8 cellular contexts compared by ENCODE assay signal in the genomic region with DNA sequence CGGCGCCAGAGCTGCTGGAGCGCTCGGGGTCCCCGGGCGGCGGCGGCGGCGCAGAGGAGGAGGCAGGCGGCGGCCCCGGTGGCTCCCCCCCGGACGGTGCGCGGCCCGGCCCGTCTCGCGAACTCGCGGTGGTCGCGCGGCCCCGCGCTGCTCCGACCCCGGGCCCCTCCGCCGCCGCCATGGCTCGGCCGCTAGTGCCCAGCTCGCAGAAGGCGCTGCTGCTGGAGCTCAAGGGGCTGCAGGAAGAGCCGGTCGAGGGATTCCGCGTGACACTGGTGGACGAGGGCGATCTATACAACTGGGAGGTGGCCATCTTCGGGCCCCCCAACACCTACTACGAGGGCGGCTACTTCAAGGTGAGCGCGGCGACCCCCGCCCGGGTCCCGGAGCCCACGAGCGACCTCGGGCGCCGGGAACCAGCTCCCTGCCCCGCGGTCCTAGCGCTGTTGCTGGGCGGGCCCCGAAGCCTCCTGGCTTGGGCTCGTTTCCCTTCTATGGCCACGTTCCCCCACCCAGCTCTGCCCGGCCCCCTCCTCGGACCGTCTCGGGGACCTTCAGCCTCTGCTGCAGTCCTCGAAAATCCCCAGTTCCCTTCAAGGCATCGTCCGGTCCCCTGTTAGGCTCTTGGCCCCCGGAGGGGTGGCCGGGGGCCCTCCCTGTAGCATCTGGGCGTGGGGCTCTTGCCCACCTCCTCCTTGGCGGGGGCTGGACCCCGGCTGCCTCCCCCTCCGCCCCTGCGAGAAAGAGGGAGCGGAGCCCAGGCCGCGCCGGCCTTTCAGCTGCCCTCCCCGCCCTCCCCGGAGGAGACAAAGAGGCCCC. TPM values are rescaled to one million over a fixed set of nuclear protein-coding genes. Genes with fewer than 3 reads are reported as not detected.
A peak's percentile ranks its signal among the peaks of the same experiment; 100 is the strongest.
DNase-seq lines count a peak whose midpoint lies in the region; ATAC-seq, FAIRE-seq and TF ChIP-seq lines count a peak whose summit lies in the region.

A gene with protein sequence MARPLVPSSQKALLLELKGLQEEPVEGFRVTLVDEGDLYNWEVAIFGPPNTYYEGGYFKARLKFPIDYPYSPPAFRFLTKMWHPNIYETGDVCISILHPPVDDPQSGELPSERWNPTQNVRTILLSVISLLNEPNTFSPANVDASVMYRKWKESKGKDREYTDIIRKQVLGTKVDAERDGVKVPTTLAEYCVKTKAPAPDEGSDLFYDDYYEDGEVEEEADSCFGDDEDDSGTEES (plus strand): TSS at position 8 of the 819 bp plus-strand sequence. CDS start 172 bp downstream, at position 180.

- FAIRE-seq in bronchial epithelial cell (lab: Jason Lieb, UNC) (no peak), HepG2 (lab: Jason Lieb, UNC) (no peak)

- DNase-seq in Daoy (ENCODE audit: low read depth) (no peak), LNCaP clone FGC (ENCODE audit: low read depth) (no peak), bronchial epithelial cell (ENCODE audit: low read depth) (no peak), HepG2 (ENCODE audit: low spot score) (no peak), superior temporal gyrus (ENCODE audit: extremely low spot score) (peak; percentile 8), OCI-M2 (lab: John Stamatoyannopoulos, UW; ENCODE audit: unreplicated experiment) (no peak)
- no peak for DNase-seq in stimulated activated CD4-positive, alpha-beta T cell treated with anti-CD3 and anti-CD28 coated beads, Interleukin-2, amount 100 ng/mL, for 48 hours

- TF ChIP-seq EP300 in HepG2 (IDR thresholded peaks at IDR 0.05; ENCODE audit: low read depth in 2 of 2, low read length in 2 of 2): no peak
- no peak for TF ChIP-seq EP300 in HepG2 (CRISPR knock-in tag; IDR thresholded peaks at IDR 0.05; ENCODE audit: borderline replicate concordance)

- 1% methylated on average over 12 of the region's 84 CpGs for WGBS in HepG2 (ENCODE audit: low lambda C conversion rate)

- H3K27me3 ChIP-seq in bronchial epithelial cell (ENCODE audit: control insufficient read depth, insufficient read depth, low read length): no peaks in the 10 kb centered on the region
- H3K27me3 ChIP-seq in HepG2 (ENCODE audit: control insufficient read depth in 1 of 2, insufficient read depth in 2 of 2, low read length in 2 of 2): no peaks in the 10 kb centered on the region

- intact Hi-C loops in HepG2 (cut with micrococcal nuclease; ENCODE audit: unreplicated experiment): no loop called here

- H4K20me1 ChIP-seq in HepG2 (ENCODE audit: insufficient read depth, low read length): peaks cover 23% of the 10 kb centered on the region; the same call in 1 of the 2 replicates

- H2AFZ ChIP-seq in HepG2 (ENCODE audit: low read length): no peak within 1 kb of the TSS

- peak within 1 kb of the TSS; percentile 96 for H3K4me2 ChIP-seq in HepG2 (ENCODE audit: low read depth, low read length)

- POLR2A ChIA-PET in HepG2 (lab: Yijun Ruan, JAX): interaction anchor here (1.2 to 3.7 kb wide), 14 partner anchors 8 to 221 kb away, joined by 3 to 33 read pairs (median 8); a partner anchor contains a TSS

- BruUV-seq in HepG2 (replicated peaks; lab: Mats Ljungman, UMichigan): no TSS peak

- in situ Hi-C loops in HepG2 (cut with HindIII; ENCODE audit: extremely low pct_ligation_motif_present, low pct_unique_long_range_greater_than_20kb): no loop called here

- TF ChIP-seq POLR2A in HepG2 (IDR thresholded peaks at IDR 0.05; ENCODE audit: insufficient read depth in 1 of 2, low read depth in 2 of 2, low read length in 2 of 2): peak in 1 of 2 experiments; percentile 70; a peak in 3 of 4 replicates

- peak within 1 kb of the TSS; percentile 96 for H3K9ac ChIP-seq in HepG2 (ENCODE audit: insufficient read depth, low read depth, low read length)

- ATAC-seq in GM21360 (IDR thresholded peaks at IDR 0.05; ENCODE audit: unreplicated experiment): peak; percentile 50
- ATAC-seq in HepG2: no peak

- H3K79me2 ChIP-seq in HepG2 (ENCODE audit: insufficient read depth, low read length): peaks cover 37% of the 10 kb centered on the region

- peak within 1 kb of the TSS; percentile 94 for H3K27ac ChIP-seq in HepG2 (ENCODE audit: extremely low read length, insufficient read depth, low read length)

- CTCF ChIA-PET in HepG2 (lab: Yijun Ruan, JAX; ENCODE audit: low intra/inter-chr PET ratio, low total read pairs): interaction anchor here (1.3 to 2.1 kb wide), 2 partner anchors 21 to 25 kb away, joined by 6 to 16 read pairs; a partner anchor contains a TSS

- H3K36me3 ChIP-seq in bronchial epithelial cell (ENCODE audit: control insufficient read depth, insufficient read depth, low read length) (peaks cover 14% of the 10 kb centered on the region), HepG2 (replicated peaks in 1 of 2; ENCODE audit: control insufficient read depth in 1 of 2, insufficient read depth in 2 of 2, low read length in 2 of 2) (peaks cover 10 to 20% of the 10 kb centered on the region in 2 experiments; a peak in 4 of 5 replicates)

- TF ChIP-seq CTCF in LNCaP clone FGC (IDR thresholded peaks at IDR 0.05; ENCODE audit: control insufficient read depth, extremely low read depth, insufficient read depth): no peak
- TF ChIP-seq CTCF in bronchial epithelial cell (IDR thresholded peaks at IDR 0.05; ENCODE audit: insufficient read depth, low read length, severe bottlenecking): no peak
- TF ChIP-seq CTCF in HepG2 (CRISPR knock-in tag; IDR thresholded peaks at IDR 0.05): no peak

- TF ChIP-seq RAD21 in HepG2 (CRISPR knock-in tag; IDR thresholded peaks at IDR 0.05): no peak; the same call in 1 of the 2 replicates

- H3K4me3 ChIP-seq in LNCaP clone FGC (ENCODE audit: low read depth, low read length) (peak within 1 kb of the TSS; percentile 93), bronchial epithelial cell (ENCODE audit: low read depth, low read length) (peak within 1 kb of the TSS; percentile 90), HepG2 (replicated peaks in 1 of 3; ENCODE audit: insufficient read depth in 1 of 3, low read depth in 2 of 3, low read length in 3 of 3) (peak within 1 kb of the TSS; percentile 97 to 98 (median 97))

- no peaks in the 10 kb centered on the region for H3K9me3 ChIP-seq in HepG2 (ENCODE audit: low read length)

- H3K4me1 ChIP-seq in HepG2 (ENCODE audit: insufficient read depth, low read length): peaks cover 53% of the 10 kb centered on the region

TF ChIP-seq in HepG2, 621 proteins besides CTCF, POLR2A, EP300 and RAD21 (continues in another document):
- TF ChIP-seq SP5 (CRISPR knock-in tag; IDR thresholded peaks at IDR 0.05; ENCODE audit: borderline replicate concordance, low read depth): no peak
- 0 out of 2 replicates have a peak, but pooled peaks have one; percentile 2 for TF ChIP-seq MEIS2 (CRISPR knock-in tag; IDR thresholded peaks at IDR 0.05)
- TF ChIP-seq, protein P1, sequence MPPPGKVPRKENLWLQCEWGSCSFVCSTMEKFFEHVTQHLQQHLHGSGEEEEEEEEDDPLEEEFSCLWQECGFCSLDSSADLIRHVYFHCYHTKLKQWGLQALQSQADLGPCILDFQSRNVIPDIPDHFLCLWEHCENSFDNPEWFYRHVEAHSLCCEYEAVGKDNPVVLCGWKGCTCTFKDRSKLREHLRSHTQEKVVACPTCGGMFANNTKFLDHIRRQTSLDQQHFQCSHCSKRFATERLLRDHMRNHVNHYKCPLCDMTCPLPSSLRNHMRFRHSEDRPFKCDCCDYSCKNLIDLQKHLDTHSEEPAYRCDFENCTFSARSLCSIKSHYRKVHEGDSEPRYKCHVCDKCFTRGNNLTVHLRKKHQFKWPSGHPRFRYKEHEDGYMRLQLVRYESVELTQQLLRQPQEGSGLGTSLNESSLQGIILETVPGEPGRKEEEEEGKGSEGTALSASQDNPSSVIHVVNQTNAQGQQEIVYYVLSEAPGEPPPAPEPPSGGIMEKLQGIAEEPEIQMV (CRISPR knock-in tag; IDR thresholded peaks at IDR 0.05; ENCODE audit: low read depth): no peak
- no peak for TF ChIP-seq PHF21A (CRISPR knock-in tag; IDR thresholded peaks at IDR 0.05)
- peak; percentile 1; the same call in 1 of the 2 replicates for TF ChIP-seq HNF4G (IDR thresholded peaks at IDR 0.05; ENCODE audit: borderline replicate concordance, low read depth, low read length)
- TF ChIP-seq HNF4G (CRISPR knock-in tag; IDR thresholded peaks at IDR 0.05; ENCODE audit: borderline replicate concordance, low read depth): no peak
- TF ChIP-seq MYC (CRISPR knock-in tag; IDR thresholded peaks at IDR 0.05; ENCODE audit: borderline replicate concordance): peak; percentile 29; the same call in 1 of the 2 replicates

RNA-seq across cellular contexts. Expression of the gene that starts here (rescaled TPM):
- 105 and 108 TPM in 2 replicates for total RNA-seq in Daoy (2014; rRNA removed; shearing (Covaris generic))
- total RNA-seq in bronchial epithelial cell (143 and 169 TPM in 2 replicates), HepG2 (2016; rRNA removed; fragmentation: Illumina TruSeq; extraction: Trizol) (119 and 138 TPM in 2 replicates)
- total RNA-seq in HepG2 (2016; cell fraction: cytosol; rRNA removed; fragmentation: Illumina TruSeq; extraction: Trizol; ENCODE audit: low read depth): 181 and 194 TPM in 2 replicates
- total RNA-seq in HepG2 (2016; cell fraction: insoluble cytoplasmic fraction; rRNA removed; fragmentation: Illumina TruSeq; extraction: Trizol): 104 and 144 TPM in 2 replicates
- 198 and 240 TPM in 2 replicates for total RNA-seq in HepG2 (2016; cell fraction: membrane; rRNA removed; fragmentation: Illumina TruSeq; extraction: Trizol)
- 59.6 and 65.5 TPM in 2 replicates for total RNA-seq in HepG2 (2016; cell fraction: nucleus; rRNA removed; fragmentation: Illumina TruSeq; extraction: Trizol)
- 140 and 150 TPM in 2 replicates for polyA plus RNA-seq in HepG2 (2011; rRNA removed)
- 102 and 147 TPM in 2 replicates for polyA plus RNA-seq in HepG2 (2011; cell fraction: cytosol; rRNA removed)
- 121 and 122 TPM in 2 replicates for polyA plus RNA-seq in HepG2 (2011; cell fraction: nucleus; rRNA removed)
- 90.8 and 101 TPM in 2 replicates for polyA plus RNA-seq in HepG2 (2012)
- polyA plus RNA-seq in HepG2 (2016; cell fraction: cytosol; fragmentation: Illumina TruSeq; extraction: Trizol; ENCODE audit: low read depth): 157 and 191 TPM in 2 replicates
- 118 and 140 TPM in 2 replicates for polyA plus RNA-seq in HepG2 (2016; cell fraction: insoluble cytoplasmic fraction; fragmentation: Illumina TruSeq; extraction: Trizol; ENCODE audit: low read depth)
- 153 and 184 TPM in 2 replicates for polyA plus RNA-seq in HepG2 (2016; cell fraction: membrane; fragmentation: Illumina TruSeq; extraction: Trizol; ENCODE audit: low read depth)
- polyA plus RNA-seq in HepG2 (2016; cell fraction: nucleus; fragmentation: Illumina TruSeq; extraction: Trizol; ENCODE audit: insufficient read depth, low read depth): 130 and 138 TPM in 2 replicates
- polyA minus RNA-seq in HepG2 (2011; rRNA and poly(A)+ RNA removed; ENCODE audit: low replicate concordance): 60.5 and 88.3 TPM in 2 replicates
- polyA minus RNA-seq in HepG2 (2011; cell fraction: cytosol; rRNA and poly(A)+ RNA removed): 42.1 and 46.2 TPM in 2 replicates
- polyA minus RNA-seq in HepG2 (2011; cell fraction: nucleus; rRNA and poly(A)+ RNA removed): 19.1 and 22.1 TPM in 2 replicates
